ENCODE assay signal across 20 cellular contexts in the genomic region with DNA sequence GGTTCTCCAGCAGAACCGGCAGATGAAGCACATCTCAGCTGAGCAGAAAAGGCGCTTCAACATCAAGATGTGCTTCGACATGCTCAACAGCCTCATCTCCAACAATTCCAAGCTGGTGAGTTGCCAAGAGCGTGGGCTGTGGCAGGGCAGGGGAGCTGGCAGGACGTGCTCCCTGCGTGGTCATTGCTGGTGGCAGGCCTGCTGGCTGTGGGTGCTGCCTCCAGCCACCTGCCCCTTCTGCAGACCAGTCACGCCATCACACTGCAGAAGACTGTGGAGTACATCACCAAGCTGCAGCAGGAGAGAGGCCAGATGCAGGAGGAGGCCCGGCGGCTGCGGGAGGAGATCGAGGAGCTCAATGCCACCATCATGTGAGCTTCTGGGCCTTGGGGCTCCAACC. TPM values are rescaled to one million over a fixed set of nuclear protein-coding genes. Genes with fewer than 3 reads are reported as not detected.
"Had no signal": no experiment of that assay in that cellular context is flagged by ENCODE, and none has a peak within 500 bp of the region (broad histone marks: within the 10 kb centered on the region; RNA-seq: fewer than 3 reads in every experiment).

No MANE protein-coding gene starts in this region.

- H3K27ac ChIP-seq: body of pancreas, coronary artery, gastroesophageal sphincter, heart left ventricle, pancreas, right lobe of liver, stomach, thoracic aorta had no signal

- H3K4me2 ChIP-seq: smooth muscle cell had no signal

- H3K4me1 ChIP-seq: body of pancreas, gastroesophageal sphincter, heart left ventricle, pancreas, stomach had no signal

- DNase-seq: activated B cell treated with CpG ODN at 0.5 μM for 24 hours; activated CD4-positive, alpha-beta memory T cell treated with anti-CD3 and anti-CD28 coated beads for 36 hours; activated CD4-positive, alpha-beta T cell treated with anti-CD3 and anti-CD28 coated beads for 4 hours; activated naive CD4-positive, alpha-beta T cell; body of pancreas; heart left ventricle; left ventricle myocardium superior; naive B cell; right lobe of liver; stimulated activated CD4-positive, alpha-beta T cell treated with anti-CD3 and anti-CD28 coated beads, Interleukin-4, amount 100 ng/mL, for 1 hour; stomach had no signal

- H3K9me3 ChIP-seq: body of pancreas, gastroesophageal sphincter, heart left ventricle, pancreas, right lobe of liver, stomach, thoracic aorta had no signal

- ATAC-seq: body of pancreas; gastroesophageal sphincter; left ventricle myocardium superior; stimulated activated effector memory CD8-positive, alpha-beta T cell treated with anti-CD3 and anti-CD28 coated beads, Interleukin-12 subunit alpha, Interleukin-12 subunit beta, amount 100 ng/mL, for 72 hours had no signal

- H3K4me3 ChIP-seq: body of pancreas, coronary artery, gastroesophageal sphincter, heart left ventricle, pancreas, right lobe of liver, smooth muscle cell, stomach, thoracic aorta had no signal

- H3K27me3 ChIP-seq: body of pancreas, gastroesophageal sphincter, heart left ventricle, pancreas, right lobe of liver, stomach had no signal

RNA-seq across cellular contexts. Expression of a gene that starts 35.8 kb away (rescaled TPM):
- total RNA-seq: activated B cell treated with CpG ODN at 0.5 μM for 24 hours, body of pancreas, gastroesophageal sphincter, heart left ventricle, left ventricle myocardium superior, mononuclear cell, pancreas, right lobe of liver, smooth muscle cell, stomach, thoracic aorta, ureter had no signal
- polyA plus RNA-seq: esophagus, heart left ventricle, pancreas, smooth muscle cell, stomach had no signal

RNA-seq across cellular contexts. Expression of a gene that starts 44.7 kb away (rescaled TPM):
- total RNA-seq: activated B cell treated with CpG ODN at 0.5 μM for 24 hours, smooth muscle cell, thoracic aorta had no signal
- polyA plus RNA-seq: stomach had no signal
